In genomic region chr16:88662843-88663606, GRCh38 we compare ENCODE assay signal across 8 cellular contexts. TPM values are rescaled to one million over a fixed set of nuclear protein-coding genes. Genes with fewer than 3 reads are reported as not detected.
DNase-seq lines count a peak whose midpoint lies in the region; ATAC-seq, FAIRE-seq and TF ChIP-seq lines count a peak whose summit lies in the region.

A gene with protein sequence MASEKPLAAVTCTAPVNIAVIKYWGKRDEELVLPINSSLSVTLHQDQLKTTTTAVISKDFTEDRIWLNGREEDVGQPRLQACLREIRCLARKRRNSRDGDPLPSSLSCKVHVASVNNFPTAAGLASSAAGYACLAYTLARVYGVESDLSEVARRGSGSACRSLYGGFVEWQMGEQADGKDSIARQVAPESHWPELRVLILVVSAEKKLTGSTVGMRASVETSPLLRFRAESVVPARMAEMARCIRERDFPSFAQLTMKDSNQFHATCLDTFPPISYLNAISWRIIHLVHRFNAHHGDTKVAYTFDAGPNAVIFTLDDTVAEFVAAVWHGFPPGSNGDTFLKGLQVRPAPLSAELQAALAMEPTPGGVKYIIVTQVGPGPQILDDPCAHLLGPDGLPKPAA (minus strand): TSS chr16:88663091. CDS start chr16:88663080, 11 bp downstream.

- WGBS in pancreas, 2 donors: 0 to 1% methylated on average over 84 to 88 of the region's 88 CpGs

- no peak for FAIRE-seq in pancreas (lab: Jason Lieb, UNC)

- DNase-seq in GM12864 (ENCODE audit: low read depth): peak; percentile 93
- DNase-seq in NCI-H1105 treated with DMSO at 0.1 percent for 48 hours (lab: John Stamatoyannopoulos, UW): peak; percentile 85
- peak; percentile 94 for DNase-seq in SW 1271 (lab: John Stamatoyannopoulos, UW)
- DNase-seq in activated naive CD8-positive, alpha-beta T cell treated with anti-CD3 and anti-CD28 coated beads, Interleukin-2, amount 50 U/mL, for 16 hours (ENCODE audit: low read depth, low spot score): peak; percentile 90
- peak; percentile 98 for DNase-seq in Right ventricle myocardium inferior (ENCODE audit: missing footprints)
- DNase-seq in pancreas: peak; percentile 95 to 99 (median 96)
- DNase-seq in tibial artery: peak; percentile 97 to 98

- no peaks in the 10 kb centered on the region for H3K36me3 ChIP-seq in pancreas
- H3K36me3 ChIP-seq in tibial artery: peaks cover 0 to 5% (median 2%) of the 10 kb centered on the region in 3 donors

- no peak for TF ChIP-seq CTCF in GM12864 (IDR thresholded peaks at IDR 0.05; ENCODE audit: low read depth, low read length, missing control alignments)
- TF ChIP-seq CTCF in pancreas (IDR thresholded peaks at IDR 0.05): no peak
- TF ChIP-seq CTCF in tibial artery (IDR thresholded peaks at IDR 0.05): no peak

- intact Hi-C loops in Right ventricle myocardium inferior (cut with DNase I): loop anchor here (1.0 kb wide), 1 partner anchor 93 kb away; the partner anchor contains the start of gene ZC3H18
- intact Hi-C loops in pancreas (cut with DNase I): no loop called here
- intact Hi-C loops in tibial artery (cut with DNase I; ENCODE audit: low total_unique reads): no loop called here

- H3K9me3 ChIP-seq in pancreas (no peaks in the 10 kb centered on the region), tibial artery (no peaks in the 10 kb centered on the region)

- H3K4me1 ChIP-seq in pancreas (peaks cover 0 to 17% (median 5%) of the 10 kb centered on the region in 3 donors), tibial artery (peaks cover 0 to 20% (median 11%) of the 10 kb centered on the region in 4 donors)

- H3K27ac ChIP-seq in pancreas (peak within 1 kb of the TSS; percentile 56 to 77 (median 64)), tibial artery (peak within 1 kb of the TSS; percentile 81 to 82)

- H3K27me3 ChIP-seq in pancreas (no peaks in the 10 kb centered on the region), tibial artery (no peaks in the 10 kb centered on the region)

- H3K4me3 ChIP-seq in GM12864 (ENCODE audit: low read depth, low read length): peak within 1 kb of the TSS; percentile 98
- H3K4me3 ChIP-seq in pancreas: peak within 1 kb of the TSS; percentile 70 to 80 (median 74)
- peak within 1 kb of the TSS; percentile 86 to 93 for H3K4me3 ChIP-seq in tibial artery

- ATAC-seq in HG02642 (IDR thresholded peaks at IDR 0.05; ENCODE audit: poor library complexity, unreplicated experiment) (peak; percentile 96), Right ventricle myocardium inferior (peak; percentile 99), pancreas (peak; percentile 96 to 98 (median 98))

RNA-seq across cellular contexts. Expression of the gene that starts here (rescaled TPM):
- total RNA-seq in Right ventricle myocardium inferior: 24.0 TPM
- 10 to 100 TPM; 12.7 to 20.7 (median 15.3) TPM for total RNA-seq in pancreas
- 10 to 100 TPM; 41.8 to 46.6 TPM for polyA plus RNA-seq in pancreas

Comparison
In these comparisons a context has a peak if more than half of its experiments do, and no peak if none do; other contexts are left out.
1. Peak in every context shown above with its lines: DNase-seq, ATAC-seq, H3K4me3 ChIP-seq and H3K27ac ChIP-seq.